Comparison of ENCODE assay signal across 20 cellular contexts in the genomic region with DNA sequence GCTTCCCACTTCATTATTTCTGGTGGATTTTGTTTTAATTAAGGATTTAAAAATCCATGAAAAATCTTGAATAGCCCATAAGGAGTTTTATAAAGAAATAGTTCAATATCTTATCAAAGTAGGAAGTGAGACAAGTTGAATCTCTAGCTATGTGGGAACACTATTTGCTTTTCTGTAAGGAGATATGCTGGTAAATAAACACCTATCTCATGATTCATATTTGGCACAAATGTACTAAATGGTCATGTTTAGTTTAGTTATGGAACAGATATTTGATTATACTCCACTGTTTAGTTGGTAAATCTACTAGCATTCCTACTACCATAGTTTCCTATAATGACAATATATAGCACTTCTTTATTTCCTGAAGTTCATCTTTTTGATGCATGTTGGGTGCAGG.
DNase-seq lines count a peak whose midpoint lies in the region; ATAC-seq and TF ChIP-seq lines count a peak whose summit lies in the region.
"Had no signal": no experiment of that assay in that cellular context is flagged by ENCODE, and none has a peak within 500 bp of the region (broad histone marks: within the 10 kb centered on the region; RNA-seq: fewer than 3 reads in every experiment).

No MANE protein-coding gene starts in this region.

- H3K4me1 Mint-ChIP-seq in activated naive CD4-positive, alpha-beta T cell treated with anti-CD3 and anti-CD28 coated beads, Interleukin-2, amount 10 ng/mL, durations not matched to agents 7 days and 5 days = no peaks in the 10 kb centered on the region

- CTCF ChIA-PET in activated naive CD4-positive, alpha-beta T cell treated with anti-CD3 and anti-CD28 coated beads, Interleukin-2, amount 10 ng/mL, durations not matched to agents 7 days and 5 days (lab: Charles Lee) = no interaction called here

- H3K9me3 Mint-ChIP-seq in activated naive CD4-positive, alpha-beta T cell treated with anti-CD3 and anti-CD28 coated beads, Interleukin-2, amount 10 ng/mL, durations not matched to agents 7 days and 5 days = no peaks in the 10 kb centered on the region
- H3K9me3 Mint-ChIP-seq: GM23338 had no signal

- no peaks in the 10 kb centered on the region for H3K9me3 ChIP-seq in mucosa of descending colon
- H3K9me3 ChIP-seq: BE2C, HAP-1, MG63 had no signal

- H3K4me1 ChIP-seq in mucosa of descending colon (ENCODE audit: low read depth) = no peaks in the 10 kb centered on the region
- H3K4me1 ChIP-seq: BE2C, HAP-1 had no signal

- H3K36me3 ChIP-seq in mucosa of descending colon (ENCODE audit: low read depth) = no peaks in the 10 kb centered on the region
- H3K36me3 ChIP-seq: BE2C, HAP-1, MG63 had no signal

- in situ Hi-C loops in astrocyte of the spinal cord (cut with HindIII; ENCODE audit: low sequenced_read_pairs) = no loop called here
- in situ Hi-C loops in GM13976 (cut with MboI; ENCODE audit: low sequenced_read_pairs, unreplicated experiment) = no loop called here

- no peak overlapping the region for H3K4me3 Mint-ChIP-seq in activated naive CD4-positive, alpha-beta T cell treated with anti-CD3 and anti-CD28 coated beads, Interleukin-2, amount 10 ng/mL, durations not matched to agents 7 days and 5 days
- H3K4me3 Mint-ChIP-seq: GM23338 had no signal

- intact Hi-C loops in mucosa of descending colon (cut with DNase I, micrococcal nuclease) = no loop called here

- H3K4me3 ChIP-seq in astrocyte of the spinal cord (ENCODE audit: low read depth, low read length) (no peak overlapping the region), fibroblast of pulmonary artery (replicated peaks; ENCODE audit: low read depth, low read length) (no peak overlapping the region), mucosa of descending colon (no peak overlapping the region)
- H3K4me3 ChIP-seq: GM23338, HAP-1, MG63 had no signal

- no peak overlapping the region for H3K27ac Mint-ChIP-seq in activated naive CD4-positive, alpha-beta T cell treated with anti-CD3 and anti-CD28 coated beads, Interleukin-2, amount 10 ng/mL, durations not matched to agents 7 days and 5 days
- H3K27ac Mint-ChIP-seq: GM23338 had no signal

- TF ChIP-seq CTCF in astrocyte of the spinal cord (IDR thresholded peaks at IDR 0.05; ENCODE audit: low read depth, low read length) (no peak), fibroblast of pulmonary artery (IDR thresholded peaks at IDR 0.05; ENCODE audit: low read length, missing control alignments) (no peak), mucosa of descending colon (IDR thresholded peaks at IDR 0.05) (no peak), GM13976 (IDR thresholded peaks at IDR 0.05; ENCODE audit: borderline replicate concordance, control extremely low read depth, extremely low read depth, insufficient read depth, missing control alignments) (no peak)

- no peak for ATAC-seq in HG02885 (IDR thresholded peaks at IDR 0.05; ENCODE audit: poor library complexity, unreplicated experiment)
- ATAC-seq in mucosa of descending colon = no peak
- ATAC-seq: GM23338 had no signal

- H3K27me3 Mint-ChIP-seq in activated naive CD4-positive, alpha-beta T cell treated with anti-CD3 and anti-CD28 coated beads, Interleukin-2, amount 10 ng/mL, durations not matched to agents 7 days and 5 days = no peaks in the 10 kb centered on the region

- peak; percentile 58 for DNase-seq in DMS53 (lab: John Stamatoyannopoulos, UW)
- DNase-seq in NCI-H226 = peak; percentile 50
- DNase-seq in astrocyte of the spinal cord (ENCODE audit: low read depth, low spot score) = peak; percentile 21
- DNase-seq in fibroblast of pulmonary artery (ENCODE audit: low read depth) = peak; percentile 31
- DNase-seq in activated naive CD4-positive, alpha-beta T cell treated with anti-CD3 and anti-CD28 coated beads, Interleukin-2, amount 10 ng/mL, durations not matched to agents 7 days and 5 days = no peak
- DNase-seq in mucosa of descending colon = no peak
- no peak for DNase-seq in GM13976 (ENCODE audit: low spot score)
- DNase-seq: DND-41, Karpas-422, MG63, NCI-H1092, NCI-H1436 treated with DMSO at 0.1 percent for 48 hours, NCI-H1930, NCI-H2171, NCI-H526, SHP77 had no signal

- no peaks in the 10 kb centered on the region for H3K36me3 Mint-ChIP-seq in activated naive CD4-positive, alpha-beta T cell treated with anti-CD3 and anti-CD28 coated beads, Interleukin-2, amount 10 ng/mL, durations not matched to agents 7 days and 5 days

Comparison
In these comparisons a context has a peak if more than half of its experiments do, and no peak if none do; other contexts are left out.
1. DNase-seq: peak in DMS53 (single experiment), NCI-H226 (single experiment), astrocyte of the spinal cord (single experiment) and fibroblast of pulmonary artery (single experiment); none in activated naive CD4-positive, alpha-beta T cell treated with anti-CD3 and anti-CD28 coated beads, Interleukin-2, amount 10 ng/mL, durations not matched to agents 7 days and 5 days (single experiment), mucosa of descending colon (0 of 3) and GM13976 (single experiment).